20 cellular contexts compared by ENCODE assay signal in the genomic region with DNA sequence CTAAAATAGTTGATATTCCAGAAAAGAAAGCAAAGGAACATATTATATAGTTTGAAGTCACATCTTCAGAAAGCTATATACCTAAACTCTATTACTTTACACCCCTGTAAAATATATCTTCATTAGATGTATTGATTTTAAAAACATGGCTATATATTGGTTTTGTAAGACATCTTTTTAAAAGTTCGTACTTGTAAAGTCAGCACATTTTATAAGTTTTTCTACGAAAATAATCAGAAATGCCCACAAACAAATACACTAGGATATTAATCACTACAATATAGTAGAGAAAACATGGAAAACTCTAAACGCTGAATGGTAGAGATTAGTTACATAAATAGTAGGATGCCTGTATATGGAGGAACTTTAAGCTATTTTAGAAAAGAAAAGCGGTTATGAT.
"Had no signal": no experiment of that assay in that cellular context is flagged by ENCODE, and none has a peak within 500 bp of the region (broad histone marks: within the 10 kb centered on the region; RNA-seq: fewer than 3 reads in every experiment).

No MANE protein-coding gene starts in this region.

- H3K4me3 ChIP-seq: cardiac muscle cell, dorsolateral prefrontal cortex, left ventricle myocardium inferior, ovary, sigmoid colon, spleen, upper lobe of right lung had no signal

- H3K36me3 ChIP-seq: cardiac muscle cell, left ventricle myocardium inferior, ovary, spleen, upper lobe of right lung, WERI-Rb-1 had no signal

- H3K27me3 ChIP-seq: cardiac muscle cell, dorsolateral prefrontal cortex, ovary, sigmoid colon, spleen, upper lobe of right lung had no signal

- H3K4me1 ChIP-seq: upper lobe of right lung had no signal

- DNase-seq: activated CD4-positive, alpha-beta T cell treated with anti-CD3 and anti-CD28 coated beads for 1 hour; activated CD8-positive, alpha-beta memory T cell treated with anti-CD3 and anti-CD28 coated beads for 24 hours; activated CD8-positive, alpha-beta memory T cell treated with anti-CD3 and anti-CD28 coated beads, Interleukin-2, amount 50 U/mL, for 48 hours; activated effector memory CD4-positive, alpha-beta T cell treated with anti-CD3 and anti-CD28 coated beads, Interleukin-2, amount 50 U/mL, for 16 hours; activated naive CD4-positive, alpha-beta T cell treated with anti-CD3 and anti-CD28 coated beads, Interleukin-2, amount 50 U/mL, for 16 hours; activated T-cell treated with anti-CD3 and anti-CD28 coated beads, Interleukin-2, amount 50 U/mL, for 72 hours; dorsolateral prefrontal cortex; foreskin fibroblast; hypothalamus; kidney glomerular epithelial cell; left ventricle myocardium inferior; naive B cell; ovary; sigmoid colon; spleen; stimulated activated CD4-positive, alpha-beta T cell treated with anti-CD3 and anti-CD28 coated beads, Interleukin-4, amount 100 ng/mL, for 4 hours; stimulated activated naive B cell treated with anti-CD40 and anti-IgM and Interleukin-4, amounts not matched to agents 10 μg/mL and 1 μg/mL and 100 μg/mL, for 72 hours; upper lobe of right lung; WERI-Rb-1 had no signal

- H3K27ac ChIP-seq: cardiac muscle cell, dorsolateral prefrontal cortex, left ventricle myocardium inferior, ovary, sigmoid colon, spleen, upper lobe of right lung, WERI-Rb-1 had no signal

- ATAC-seq: stimulated activated naive B cell treated with anti-CD40 and anti-IgM and Interleukin-4, amounts not matched to agents 10 μg/mL and 1 μg/mL and 100 μg/mL, for 72 hours; upper lobe of right lung had no signal

- H3K9me3 ChIP-seq: left ventricle myocardium inferior, ovary, sigmoid colon, spleen, upper lobe of right lung had no signal
